1 cellular context compared by ENCODE assay signal in genomic region chr1:226384717-226385116, GRCh38.
TF ChIP-seq lines count a peak whose summit lies in the region.

No MANE protein-coding gene starts in this region.

TF ChIP-seq in GM12878, 131 proteins besides CTCF, POLR2A, EP300 and RAD21:
- no peak for TF ChIP-seq NR2F1 (conservative IDR thresholded peaks at IDR 0.05)
- TF ChIP-seq ZNF207 (IDR thresholded peaks at IDR 0.05; ENCODE audit: borderline replicate concordance): no peak
- no peak for TF ChIP-seq KLF5 (IDR thresholded peaks at IDR 0.05; ENCODE audit: partially characterized antibody)
- no peak for TF ChIP-seq HDGF (IDR thresholded peaks at IDR 0.05)
- TF ChIP-seq, protein P1, sequence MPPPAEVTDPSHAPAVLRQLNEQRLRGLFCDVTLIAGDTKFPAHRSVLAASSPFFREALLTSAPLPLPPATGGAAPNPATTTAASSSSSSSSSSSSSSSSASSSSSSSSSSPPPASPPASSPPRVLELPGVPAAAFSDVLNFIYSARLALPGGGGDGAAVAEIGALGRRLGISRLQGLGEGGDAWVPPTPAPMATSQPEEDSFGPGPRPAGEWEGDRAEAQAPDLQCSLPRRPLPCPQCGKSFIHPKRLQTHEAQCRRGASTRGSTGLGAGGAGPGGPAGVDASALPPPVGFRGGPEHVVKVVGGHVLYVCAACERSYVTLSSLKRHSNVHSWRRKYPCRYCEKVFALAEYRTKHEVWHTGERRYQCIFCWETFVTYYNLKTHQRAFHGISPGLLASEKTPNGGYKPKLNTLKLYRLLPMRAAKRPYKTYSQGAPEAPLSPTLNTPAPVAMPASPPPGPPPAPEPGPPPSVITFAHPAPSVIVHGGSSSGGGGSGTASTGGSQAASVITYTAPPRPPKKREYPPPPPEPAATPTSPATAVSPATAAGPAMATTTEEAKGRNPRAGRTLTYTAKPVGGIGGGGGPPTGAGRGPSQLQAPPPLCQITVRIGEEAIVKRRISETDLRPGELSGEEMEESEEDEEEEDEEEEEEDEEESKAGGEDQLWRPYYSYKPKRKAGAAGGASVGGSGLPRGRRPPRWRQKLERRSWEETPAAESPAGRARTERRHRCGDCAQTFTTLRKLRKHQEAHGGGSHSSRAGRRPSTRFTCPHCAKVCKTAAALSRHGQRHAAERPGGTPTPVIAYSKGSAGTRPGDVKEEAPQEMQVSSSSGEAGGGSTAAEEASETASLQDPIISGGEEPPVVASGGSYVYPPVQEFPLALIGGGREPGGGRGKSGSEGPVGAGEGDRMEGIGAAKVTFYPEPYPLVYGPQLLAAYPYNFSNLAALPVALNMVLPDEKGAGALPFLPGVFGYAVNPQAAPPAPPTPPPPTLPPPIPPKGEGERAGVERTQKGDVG (CRISPR knock-in tag; IDR thresholded peaks at IDR 0.05): no peak
- no peak for TF ChIP-seq TARDBP (IDR thresholded peaks at IDR 0.05; ENCODE audit: borderline replicate concordance)
- TF ChIP-seq HDAC6 (IDR thresholded peaks at IDR 0.05; ENCODE audit: unreplicated experiment): no peak
- no peak for TF ChIP-seq SUZ12 (IDR thresholded peaks at IDR 0.05; ENCODE audit: unreplicated experiment)
- TF ChIP-seq ZBED1 (IDR thresholded peaks at IDR 0.05; ENCODE audit: borderline replicate concordance): no peak
- TF ChIP-seq KDM1A (IDR thresholded peaks at IDR 0.05; ENCODE audit: borderline replicate concordance): no peak
